ENCODE assay signal across 8 cellular contexts in genomic region chr16:67169011-67169451, GRCh38. TPM values are rescaled to one million over a fixed set of nuclear protein-coding genes. Genes with fewer than 3 reads are reported as not detected.
DNase-seq lines count a peak whose midpoint lies in the region; ATAC-seq and TF ChIP-seq lines count a peak whose summit lies in the region.

No MANE protein-coding gene starts in this region.

- TF ChIP-seq CTCF in ascending aorta (IDR thresholded peaks at IDR 0.05) = no peak

- no peaks in the 10 kb centered on the region for H3K27me3 ChIP-seq in ascending aorta
- H3K27me3 ChIP-seq in stomach smooth muscle (ENCODE audit: control insufficient read depth in 1 of 2, insufficient read depth in 2 of 2, low read length in 2 of 2) = peaks cover 6 to 20% of the 10 kb centered on the region in 2 donors

- no peaks in the 10 kb centered on the region for H3K9me3 Mint-ChIP-seq in T-helper 1 cell treated with Interleukin-12 subunit alpha and Interleukin-12 subunit beta and Interleukin-4 antibody, amounts not matched to agents 30 μg/mL and 1 μg/mL, for 36 hours

- H3K4me1 Mint-ChIP-seq in T-helper 1 cell treated with Interleukin-12 subunit alpha and Interleukin-12 subunit beta and Interleukin-4 antibody, amounts not matched to agents 30 μg/mL and 1 μg/mL, for 36 hours (ENCODE audit: low read depth) = peaks cover 57% of the 10 kb centered on the region

- H3K9ac ChIP-seq in stomach smooth muscle (ENCODE audit: low read length in 2 of 2) = peak overlapping the region; percentile 41 to 78

- DNase-seq in T-helper 1 cell (no peak), ascending aorta (ENCODE audit: low spot score in 2 of 2) (no peak), D341Med (ENCODE audit: low spot score) (no peak)

- no peaks in the 10 kb centered on the region for H3K9me3 ChIP-seq in ascending aorta
- peaks cover 3% of the 10 kb centered on the region for H3K9me3 ChIP-seq in iPS-18c (ENCODE audit: control insufficient read depth, insufficient read depth, low read length)
- H3K9me3 ChIP-seq in stomach smooth muscle (ENCODE audit: control insufficient read depth in 2 of 2, low read length in 2 of 2) = no peaks in the 10 kb centered on the region

- no peak for ATAC-seq in HG02870 (IDR thresholded peaks at IDR 0.05; ENCODE audit: unreplicated experiment)
- ATAC-seq in HG03025 (IDR thresholded peaks at IDR 0.05; ENCODE audit: low FRiP score, unreplicated experiment) = no peak

- H3K36me3 ChIP-seq in ascending aorta = no peaks in the 10 kb centered on the region
- peaks cover 0 to 2% of the 10 kb centered on the region in 2 donors for H3K36me3 ChIP-seq in stomach smooth muscle (ENCODE audit: control insufficient read depth in 2 of 2, insufficient read depth in 2 of 2, low read length in 2 of 2)

- H3K27me3 Mint-ChIP-seq in T-helper 1 cell treated with Interleukin-12 subunit alpha and Interleukin-12 subunit beta and Interleukin-4 antibody, amounts not matched to agents 30 μg/mL and 1 μg/mL, for 36 hours (ENCODE audit: low read depth) = peaks cover 18% of the 10 kb centered on the region

- H3K27ac ChIP-seq in ascending aorta (peak overlapping the region; percentile 91 to 93), stomach smooth muscle (ENCODE audit: low read length) (peak overlapping the region; percentile 97)

- peaks cover 33% of the 10 kb centered on the region for H3K36me3 Mint-ChIP-seq in T-helper 1 cell treated with Interleukin-12 subunit alpha and Interleukin-12 subunit beta and Interleukin-4 antibody, amounts not matched to agents 30 μg/mL and 1 μg/mL, for 36 hours (ENCODE audit: low read depth)

- H3K4me1 ChIP-seq in ascending aorta = peaks cover 24 to 33% of the 10 kb centered on the region in 2 donors
- peaks cover 64% of the 10 kb centered on the region for H3K4me1 ChIP-seq in stomach smooth muscle (ENCODE audit: control insufficient read depth, insufficient read depth, low read length)

- no peak overlapping the region for H3K27ac Mint-ChIP-seq in T-helper 1 cell treated with Interleukin-12 subunit alpha and Interleukin-12 subunit beta and Interleukin-4 antibody, amounts not matched to agents 30 μg/mL and 1 μg/mL, for 36 hours

- H3K4me3 ChIP-seq in ascending aorta (peak overlapping the region in 1 of 2 donors; percentile 64), iPS-18c (ENCODE audit: insufficient read depth, low read depth, low read length) (peak overlapping the region; percentile 64), stomach smooth muscle (ENCODE audit: low read length in 2 of 2) (peak overlapping the region in 1 of 2 donors; percentile 78)

- H3K4me3 Mint-ChIP-seq in T-helper 1 cell treated with Interleukin-12 subunit alpha and Interleukin-12 subunit beta and Interleukin-4 antibody, amounts not matched to agents 30 μg/mL and 1 μg/mL, for 36 hours = peak overlapping the region; percentile 14

- intact Hi-C loops in ascending aorta (cut with DNase I) = no loop called here

RNA-seq across cellular contexts. Expression of gene NOL3, which starts 1.3 kb away (rescaled TPM):
- 87.6 TPM for total RNA-seq in ascending aorta

RNA-seq across cellular contexts. Expression of gene HSF4, which starts 4.5 kb away (rescaled TPM):
- total RNA-seq in ascending aorta = 64.9 TPM

RNA-seq across cellular contexts. Expression of gene FBXL8, which starts 9.3 kb away (rescaled TPM):
- total RNA-seq in ascending aorta = 46.1 TPM

RNA-seq across cellular contexts. Expression of gene TRADD, which starts 9.3 kb away (rescaled TPM):
- total RNA-seq in ascending aorta = 27.7 TPM

RNA-seq across cellular contexts. Expression of gene MATCAP1, which starts 14.7 kb away (rescaled TPM):
- 18.9 TPM for total RNA-seq in ascending aorta
